8 cellular contexts compared by ENCODE assay signal in genomic region chr22:21641417-21641794, GRCh38. TPM values are rescaled to one million over a fixed set of nuclear protein-coding genes. Genes with fewer than 3 reads are reported as not detected.
DNase-seq lines count a peak whose midpoint lies in the region; ATAC-seq, FAIRE-seq and TF ChIP-seq lines count a peak whose summit lies in the region.

No MANE protein-coding gene starts in this region.

- H3K4me3 ChIP-seq in GM12878: peak overlapping the region; percentile 70
- H3K4me3 ChIP-seq in skin epidermis: peak overlapping the region; percentile 31 to 77 (median 59)

- peaks cover 0 to 6% of the 10 kb centered on the region in 2 experiments; a peak in 3 of 4 replicates for H3K36me3 ChIP-seq in GM12878 (ENCODE audit: control insufficient read depth in 2 of 2, insufficient read depth in 2 of 2, low read length in 1 of 2)

- TF ChIP-seq RAD21 in GM12878 (IDR thresholded peaks at IDR 0.05; ENCODE audit: insufficient read depth, low read depth, low read length): no peak

- no peak for TF ChIP-seq EP300 in GM12878 (IDR thresholded peaks at IDR 0.05; ENCODE audit: borderline replicate concordance in 1 of 2, control insufficient read depth in 1 of 2, low read depth in 2 of 2, low read length in 2 of 2)

- H3K4me2 ChIP-seq in GM12878 (ENCODE audit: control insufficient read depth, insufficient read depth): peak overlapping the region; percentile 94

- ATAC-seq in GM18909 (IDR thresholded peaks at IDR 0.05; ENCODE audit: poor library complexity, unreplicated experiment): peak; percentile 2
- peak; percentile 26 for ATAC-seq in GM12878

- CTCF ChIA-PET in GM12878 (lab: Yijun Ruan, JAX): interaction anchor here (0.7 to 5.6 kb wide), 9 partner anchors 10 to 75 kb away, joined by 3 to 106 read pairs (median 3); partner anchors contain the start of genes CCDC116 and YDJC

- H3K27me3 ChIP-seq in GM12878 (replicated peaks in 1 of 2; ENCODE audit: control insufficient read depth in 2 of 2, insufficient read depth in 2 of 2, low read length in 1 of 2): no peaks in the 10 kb centered on the region

- in situ Hi-C loops in GM12878 (cut with MboI): no loop called here
- in situ Hi-C loops in KBM-7 (cut with MboI; ENCODE audit: low pct_unique_long_range_greater_than_20kb, low sequenced_read_pairs): no loop called here

- POLR2A ChIA-PET in GM12878 (lab: Charles Lee): interaction anchor here (0.7 to 3.6 kb wide), 8 partner anchors 11 to 72 kb away, joined by 3 to 42 read pairs (median 4); partner anchors contain the start of gene YDJC

- intact Hi-C loops in GM12878 (cut with micrococcal nuclease; ENCODE audit: unreplicated experiment): loop anchor here (10.0 kb wide), 1 partner anchor 57 kb away; no protein-coding TSS in a partner anchor

- SMC1A ChIA-PET in GM12878 (lab: Charles Lee; ENCODE audit: uncharacterized antibody, unreplicated experiment): interaction anchor here (0.7 to 3.9 kb wide), 4 partner anchors 10 to 25 kb away, joined by 3 to 39 read pairs (median 6); partner anchors contain the start of genes PPIL2 and YDJC

- peaks cover 4% of the 10 kb centered on the region; the same call in 1 of the 2 replicates for H4K20me1 ChIP-seq in GM12878 (ENCODE audit: control insufficient read depth, insufficient read depth)

- H3K9me3 ChIP-seq in GM12878 (replicated peaks; ENCODE audit: control insufficient read depth, insufficient read depth, low read length): no peaks in the 10 kb centered on the region

- 9% methylated on average over 9 of the region's 9 CpGs for whole genome bisulfite sequencing in GM12878 (ENCODE audit: insufficient coverage, insufficient replicate concordance, low lambda C conversion rate, missing lambda C conversion rate)

- peak; percentile 82 for TF ChIP-seq CTCF in C4-2B (conservative IDR thresholded peaks at IDR 0.05)
- peak in 1 of 3 experiments; percentile 31; a peak in 2 of 6 replicates for TF ChIP-seq CTCF in GM12878 (IDR thresholded peaks at IDR 0.05 in 2 of 3, conservative IDR thresholded peaks at IDR 0.05 in 1 of 3; ENCODE audit: control insufficient read depth in 2 of 3, extremely low read depth in 1 of 3, insufficient read depth in 1 of 3, low read depth in 3 of 3, low read length in 3 of 3)

- peak overlapping the region; percentile 87 for H3K27ac ChIP-seq in C4-2B
- H3K27ac ChIP-seq in GM12878 (ENCODE audit: control insufficient read depth, insufficient read depth): peak overlapping the region; percentile 69
- peak overlapping the region in 12 of 21 experiments; percentile 6 to 82 (median 29) for H3K27ac ChIP-seq in skin epidermis

- no peak for TF ChIP-seq POLR2A in GM12878 (IDR thresholded peaks at IDR 0.05; ENCODE audit: low read depth, low read length)

- peaks cover 24% of the 10 kb centered on the region for H3K79me2 ChIP-seq in GM12878 (ENCODE audit: control insufficient read depth, insufficient read depth, low read length)

- RAD21 ChIA-PET in GM12878 (lab: Charles Lee; ENCODE audit: unreplicated experiment): interaction anchor here (0.8 to 3.4 kb wide), 6 partner anchors 12 to 72 kb away, joined by 4 to 50 read pairs (median 8); partner anchors contain the start of gene YDJC

- H2AFZ ChIP-seq in GM12878 (ENCODE audit: control insufficient read depth, low read depth, low read length): peak overlapping the region; percentile 95

- peak; percentile 36 for DNase-seq in NAMALWA (ENCODE audit: low spot score)
- no peak for DNase-seq in GM12878 (ENCODE audit: low read depth, low spot score)
- DNase-seq in iPS-NIHi11 (ENCODE audit: low spot score): peak; percentile 55
- no peak for DNase-seq in NCI-H446 treated with DMSO at 0.1 percent for 48 hours (lab: John Stamatoyannopoulos, UW)
- no peak for DNase-seq in KBM-7

- BruUV-seq in GM12878 (replicated peaks; lab: Mats Ljungman, UMichigan): TSS peak; percentile 95

- no peak for FAIRE-seq in GM12878 (lab: Jason Lieb, UNC)

- peak overlapping the region; percentile 89 for H3K9ac ChIP-seq in GM12878 (ENCODE audit: control insufficient read depth, insufficient read depth, low read length)

- peaks cover 14% of the 10 kb centered on the region for H3K4me1 ChIP-seq in GM12878 (ENCODE audit: control insufficient read depth, insufficient read depth, low read length)

TF ChIP-seq in GM12878, 131 proteins besides CTCF, POLR2A, EP300 and RAD21 (continues in another document):
- no peak for TF ChIP-seq IKZF1 (conservative IDR thresholded peaks at IDR 0.05)
- no peak for TF ChIP-seq NFYA (IDR thresholded peaks at IDR 0.05; ENCODE audit: borderline replicate concordance, low read depth, low read length)
- TF ChIP-seq JUND (IDR thresholded peaks at IDR 0.05; ENCODE audit: low read depth, low read length): no peak

RNA-seq across cellular contexts. Expression of gene SDF2L1, which starts 0.7 kb away (rescaled TPM):
- total RNA-seq in GM12878 (2013; cell fraction: nucleolus; rRNA removed): 3.6 and 5.4 TPM in 2 replicates
- 70.2 and 109 TPM in 2 replicates for total RNA-seq in GM12878 (2014; rRNA removed)
- total RNA-seq in GM12878 (2014; rRNA removed; fragmentation: Illumina TruSeq; extraction: Trizol): 12.9 and 17.1 TPM in 2 replicates
- total RNA-seq in GM12878 (2021): 81.4 and 90.1 TPM in 2 replicates
- 15.5 TPM for polyA plus RNA-seq in GM12878 (2011; ENCODE audit: low read depth)
- 8.8 and 20.8 TPM in 2 replicates for polyA plus RNA-seq in GM12878 (2011; rRNA removed)
- 29.8 and 63.0 TPM in 2 replicates for polyA plus RNA-seq in GM12878 (2011; cell fraction: cytosol; rRNA removed)
- 16.4 and 22.6 TPM in 2 replicates for polyA plus RNA-seq in GM12878 (2011; cell fraction: nucleus; rRNA removed)
- polyA plus RNA-seq in GM12878 (2012): 49.9 and 87.0 TPM in 2 replicates
- polyA plus RNA-seq in GM12878 (2014; fragmentation: Illumina TruSeq; extraction: Trizol): 0.33 and 3.9 TPM in 2 replicates
- 10 to 100 TPM in 1 of 2 experiments, 1 to 10 TPM in 1; 3.0 to 17.8 TPM for polyA plus RNA-seq in GM12878 (2014; fragmentation: Nextera tagmentation; extraction: Ambion mirVana)
- 97.9 and 134 TPM in 2 replicates for polyA plus RNA-seq in GM12878 (2014; rRNA removed)
- polyA plus RNA-seq in GM12878 (2016; fragmentation: Nextera tagmentation; extraction: Ambion mirVana): 100 to 1,000 TPM; 191 to 214 TPM
- 14.3 and 25.4 TPM in 2 replicates for polyA minus RNA-seq in GM12878 (2011; rRNA and poly(A)+ RNA removed)
- 12.2 and 12.8 TPM in 2 replicates for polyA minus RNA-seq in GM12878 (2011; cell fraction: cytosol; rRNA and poly(A)+ RNA removed)
- 4.4 and 8.3 TPM in 2 replicates for polyA minus RNA-seq in GM12878 (2011; cell fraction: nucleus; rRNA and poly(A)+ RNA removed)

RNA-seq across cellular contexts. Expression of gene CCDC116, which starts 8.8 kb away (rescaled TPM):
- 0.32 and 0.69 TPM in 2 replicates for total RNA-seq in GM12878 (2013; cell fraction: nucleolus; rRNA removed)
- total RNA-seq in GM12878 (2014; rRNA removed) (0.05 TPM in 1 of 2 replicates, not detected in the other), GM12878 (2014; rRNA removed; fragmentation: Illumina TruSeq; extraction: Trizol) (not detected in 2 replicates), GM12878 (2021) (0.18 and 0.29 TPM in 2 replicates)
- not detected for polyA plus RNA-seq in GM12878 (2011; ENCODE audit: low read depth)
- polyA plus RNA-seq in GM12878 (2011; rRNA removed) (0.04 TPM in 1 of 2 replicates, not detected in the other), GM12878 (2014; fragmentation: Illumina TruSeq; extraction: Trizol) (0.04 TPM in 1 of 2 replicates, not detected in the other), GM12878 (2014; fragmentation: Nextera tagmentation; extraction: Ambion mirVana) (not detected), GM12878 (2014; rRNA removed) (0.04 and 0.32 TPM in 2 replicates), GM12878 (2016; fragmentation: Nextera tagmentation; extraction: Ambion mirVana) (not detected)
- polyA plus RNA-seq in GM12878 (2011; cell fraction: cytosol; rRNA removed): 0.09 and 0.13 TPM in 2 replicates
- polyA plus RNA-seq in GM12878 (2011; cell fraction: nucleus; rRNA removed): 0.39 and 0.50 TPM in 2 replicates
- polyA plus RNA-seq in GM12878 (2012): 0.06 TPM in 1 of 2 replicates, not detected in the other
- 0.10 TPM in 1 of 2 replicates, not detected in the other for polyA minus RNA-seq in GM12878 (2011; rRNA and poly(A)+ RNA removed)
- polyA minus RNA-seq in GM12878 (2011; cell fraction: cytosol; rRNA and poly(A)+ RNA removed): not detected in 2 replicates
- polyA minus RNA-seq in GM12878 (2011; cell fraction: nucleus; rRNA and poly(A)+ RNA removed): 0.19 and 0.24 TPM in 2 replicates

RNA-seq across cellular contexts. Expression of gene YDJC, which starts 11.6 kb away (rescaled TPM):
- 37.4 and 44.8 TPM in 2 replicates for total RNA-seq in GM12878 (2013; cell fraction: nucleolus; rRNA removed)
- 64.1 and 75.4 TPM in 2 replicates for total RNA-seq in GM12878 (2014; rRNA removed)
- 10.1 and 12.0 TPM in 2 replicates for total RNA-seq in GM12878 (2014; rRNA removed; fragmentation: Illumina TruSeq; extraction: Trizol)
- 55.7 and 58.4 TPM in 2 replicates for total RNA-seq in GM12878 (2021)
- 4.8 TPM for polyA plus RNA-seq in GM12878 (2011; ENCODE audit: low read depth)
- polyA plus RNA-seq in GM12878 (2011; rRNA removed): 6.3 and 18.3 TPM in 2 replicates
- 31.1 and 59.0 TPM in 2 replicates for polyA plus RNA-seq in GM12878 (2011; cell fraction: cytosol; rRNA removed)
- polyA plus RNA-seq in GM12878 (2011; cell fraction: nucleus; rRNA removed): 60.2 and 70.8 TPM in 2 replicates
- polyA plus RNA-seq in GM12878 (2012): 27.7 and 31.7 TPM in 2 replicates
- polyA plus RNA-seq in GM12878 (2014; fragmentation: Illumina TruSeq; extraction: Trizol): 2.1 and 8.4 TPM in 2 replicates
- polyA plus RNA-seq in GM12878 (2014; fragmentation: Nextera tagmentation; extraction: Ambion mirVana): 1 to 10 TPM in 1 of 2 experiments, under 1 TPM in 1; 1.00 to 4.4 TPM
- 72.1 and 83.6 TPM in 2 replicates for polyA plus RNA-seq in GM12878 (2014; rRNA removed)
- polyA plus RNA-seq in GM12878 (2016; fragmentation: Nextera tagmentation; extraction: Ambion mirVana): 10 to 100 TPM; 68.5 to 77.6 TPM
- 5.0 and 15.1 TPM in 2 replicates for polyA minus RNA-seq in GM12878 (2011; rRNA and poly(A)+ RNA removed)
- 8.5 and 15.4 TPM in 2 replicates for polyA minus RNA-seq in GM12878 (2011; cell fraction: cytosol; rRNA and poly(A)+ RNA removed)
- polyA minus RNA-seq in GM12878 (2011; cell fraction: nucleus; rRNA and poly(A)+ RNA removed): 22.6 and 40.6 TPM in 2 replicates

RNA-seq across cellular contexts. Expression of gene PPIL2, which starts 24.4 kb away (rescaled TPM):
- 209 and 222 TPM in 2 replicates for total RNA-seq in GM12878 (2013; cell fraction: nucleolus; rRNA removed)
- 27.5 and 32.3 TPM in 2 replicates for total RNA-seq in GM12878 (2014; rRNA removed)
- total RNA-seq in GM12878 (2014; rRNA removed; fragmentation: Illumina TruSeq; extraction: Trizol): 27.1 and 29.0 TPM in 2 replicates
- total RNA-seq in GM12878 (2021): 45.1 and 47.3 TPM in 2 replicates
- 15.9 TPM for polyA plus RNA-seq in GM12878 (2011; ENCODE audit: low read depth)
- 32.4 and 57.0 TPM in 2 replicates for polyA plus RNA-seq in GM12878 (2011; rRNA removed)
- 52.5 and 59.8 TPM in 2 replicates for polyA plus RNA-seq in GM12878 (2011; cell fraction: cytosol; rRNA removed)
- polyA plus RNA-seq in GM12878 (2011; cell fraction: nucleus; rRNA removed): 243 and 264 TPM in 2 replicates
- 30.2 and 32.0 TPM in 2 replicates for polyA plus RNA-seq in GM12878 (2012)
- polyA plus RNA-seq in GM12878 (2014; fragmentation: Illumina TruSeq; extraction: Trizol): 32.9 and 40.6 TPM in 2 replicates
- 1 to 10 TPM; 3.5 to 5.7 TPM for polyA plus RNA-seq in GM12878 (2014; fragmentation: Nextera tagmentation; extraction: Ambion mirVana)
- 56.8 and 63.5 TPM in 2 replicates for polyA plus RNA-seq in GM12878 (2014; rRNA removed)
- 10 to 100 TPM; 39.4 to 46.7 TPM for polyA plus RNA-seq in GM12878 (2016; fragmentation: Nextera tagmentation; extraction: Ambion mirVana)
- polyA minus RNA-seq in GM12878 (2011; rRNA and poly(A)+ RNA removed): 58.5 and 59.1 TPM in 2 replicates
- polyA minus RNA-seq in GM12878 (2011; cell fraction: cytosol; rRNA and poly(A)+ RNA removed): 11.9 and 12.9 TPM in 2 replicates
- polyA minus RNA-seq in GM12878 (2011; cell fraction: nucleus; rRNA and poly(A)+ RNA removed): 64.8 and 107 TPM in 2 replicates

Comparison
In these comparisons a context has a peak if more than half of its experiments do, and no peak if none do; other contexts are left out.
1. H3K27ac ChIP-seq: peak in every context shown above with its lines; median percentile 87 in C4-2B; 69 in GM12878; 29 in skin epidermis.
2. DNase-seq: peak in NAMALWA (single experiment) and iPS-NIHi11 (single experiment); none in GM12878 (single experiment), NCI-H446 treated with DMSO at 0.1 percent for 48 hours (single experiment) and KBM-7 (single experiment).